Comparison of ENCODE assay signal across 9 cellular contexts in the genomic region with DNA sequence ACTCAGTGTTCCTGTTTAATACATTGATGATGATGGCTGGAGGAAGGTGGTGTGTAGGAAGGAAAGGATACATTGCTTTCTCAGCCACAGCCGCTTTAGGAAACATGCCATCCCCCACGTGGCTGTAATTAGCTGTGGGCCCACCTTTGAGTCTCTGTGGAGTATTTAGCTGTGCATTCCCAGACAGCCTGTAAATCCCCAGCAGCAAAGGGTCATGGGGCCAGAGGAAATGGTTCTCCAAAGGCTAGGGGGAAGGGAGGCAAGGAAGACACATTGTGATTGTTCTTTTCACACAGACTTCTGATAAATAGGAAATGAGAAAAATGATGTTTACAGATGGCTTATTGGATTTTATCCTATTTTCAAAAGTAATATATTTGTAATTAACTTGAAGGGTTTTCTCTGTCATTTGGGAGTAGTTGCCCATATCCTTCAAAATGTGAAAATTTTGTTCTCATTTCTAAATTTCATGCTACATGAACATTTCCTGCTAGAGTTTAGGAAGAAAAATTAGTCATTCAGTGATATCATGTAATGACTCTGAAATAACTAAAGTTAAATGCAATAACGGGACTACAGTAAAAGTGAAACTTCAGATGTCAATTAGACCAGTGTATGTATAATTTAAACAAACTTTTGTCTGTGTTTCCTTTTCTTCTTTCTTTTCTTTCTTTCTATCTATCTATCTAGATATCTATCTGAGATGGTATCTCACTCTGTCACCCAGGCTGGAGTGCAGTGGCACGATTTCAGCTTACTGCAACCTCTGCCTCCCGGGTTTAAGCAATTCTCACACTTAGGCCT. TPM values are rescaled to one million over a fixed set of nuclear protein-coding genes. Genes with fewer than 3 reads are reported as not detected.
A peak's percentile ranks its signal among the peaks of the same experiment; 100 is the strongest.
DNase-seq lines count a peak whose midpoint lies in the region; ATAC-seq and TF ChIP-seq lines count a peak whose summit lies in the region.
"Had no signal": no experiment of that assay in that cellular context is flagged by ENCODE, and none has a peak within 500 bp of the region (broad histone marks: within the 10 kb centered on the region; RNA-seq: fewer than 3 reads in every experiment).

No MANE protein-coding gene starts in this region.

- H3K9me3 ChIP-seq in esophagus squamous epithelium, result no peaks in the 10 kb centered on the region

- no peaks in the 10 kb centered on the region for H3K27me3 ChIP-seq in esophagus squamous epithelium

- intact Hi-C loops in esophagus squamous epithelium (cut with DNase I), result no loop called here

- peak; percentile 66 to 73 for DNase-seq in foreskin fibroblast
- no peak for DNase-seq in esophagus squamous epithelium (lab: John Stamatoyannopoulos, UW)
- no peak for DNase-seq in DMS79 treated with DMSO at 0.1 percent for 48 hours (lab: John Stamatoyannopoulos, UW)
- DNase-seq in HEK293T (ENCODE audit: extremely low spot score), result no peak
- DNase-seq: SHP77 treated with DMSO at 0.1 percent for 48 hours; stimulated activated naive CD4-positive, alpha-beta T cell had no signal

- H3K4me3 Mint-ChIP-seq in T-helper 1 cell treated with Interleukin-12 subunit alpha and Interleukin-12 subunit beta and Interleukin-4 antibody, amounts not matched to agents 30 μg/mL and 1 μg/mL, for 36 hours, result no peak overlapping the region

- no peaks in the 10 kb centered on the region for H3K36me3 ChIP-seq in esophagus squamous epithelium

- peak overlapping the region; percentile 56 for H3K27ac Mint-ChIP-seq in T-helper 1 cell treated with Interleukin-12 subunit alpha and Interleukin-12 subunit beta and Interleukin-4 antibody, amounts not matched to agents 30 μg/mL and 1 μg/mL, for 36 hours

- H3K4me3 ChIP-seq in foreskin fibroblast (ENCODE audit: low read depth in 1 of 2, low read length in 2 of 2) (no peak overlapping the region), skin epidermis (no peak overlapping the region), esophagus squamous epithelium (no peak overlapping the region)

- POLR2A ChIA-PET in HEK293T (lab: Yijun Ruan, JAX), result no interaction called here

- H3K27me3 Mint-ChIP-seq in T-helper 1 cell treated with Interleukin-12 subunit alpha and Interleukin-12 subunit beta and Interleukin-4 antibody, amounts not matched to agents 30 μg/mL and 1 μg/mL, for 36 hours (ENCODE audit: low read depth), result no peaks in the 10 kb centered on the region

- peaks cover 21% of the 10 kb centered on the region for H3K4me1 Mint-ChIP-seq in T-helper 1 cell treated with Interleukin-12 subunit alpha and Interleukin-12 subunit beta and Interleukin-4 antibody, amounts not matched to agents 30 μg/mL and 1 μg/mL, for 36 hours (ENCODE audit: low read depth)

- TF ChIP-seq CTCF in foreskin fibroblast (IDR thresholded peaks at IDR 0.05; ENCODE audit: low read depth, low read length), result no peak
- TF ChIP-seq CTCF in esophagus squamous epithelium (IDR thresholded peaks at IDR 0.05), result no peak

- H3K4me1 ChIP-seq in esophagus squamous epithelium, result no peaks in the 10 kb centered on the region

- 44 to 56% methylated on average over 5 of the region's 5 CpGs for WGBS in esophagus squamous epithelium, 2 donors

- peak; percentile 68 for ATAC-seq in GM21723 (IDR thresholded peaks at IDR 0.05; ENCODE audit: unreplicated experiment)

- H3K27ac ChIP-seq in skin epidermis, result peak overlapping the region in 14 of 21 experiments; percentile 0 to 77 (median 59)
- peak overlapping the region in 2 of 4 donors; percentile 13 to 53 for H3K27ac ChIP-seq in esophagus squamous epithelium

- no peaks in the 10 kb centered on the region for H3K9me3 Mint-ChIP-seq in T-helper 1 cell treated with Interleukin-12 subunit alpha and Interleukin-12 subunit beta and Interleukin-4 antibody, amounts not matched to agents 30 μg/mL and 1 μg/mL, for 36 hours

- CTCF ChIA-PET in HEK293T (lab: Yijun Ruan, JAX), result no interaction called here

- peaks cover 46% of the 10 kb centered on the region for H3K36me3 Mint-ChIP-seq in T-helper 1 cell treated with Interleukin-12 subunit alpha and Interleukin-12 subunit beta and Interleukin-4 antibody, amounts not matched to agents 30 μg/mL and 1 μg/mL, for 36 hours (ENCODE audit: low read depth)

- no peak for TF ChIP-seq POLR2A in esophagus squamous epithelium (IDR thresholded peaks at IDR 0.05)

TF ChIP-seq in HEK293T, 16 proteins besides CTCF, POLR2A, EP300 and RAD21:
- TF ChIP-seq FOXM1 (IDR thresholded peaks at IDR 0.05; ENCODE audit: borderline replicate concordance) (no peak), TARDBP (IDR thresholded peaks at IDR 0.05) (no peak), FOXA1 (IDR thresholded peaks at IDR 0.05) (no peak), LEF1 (IDR thresholded peaks at IDR 0.05; ENCODE audit: borderline replicate concordance) (no peak), ZNF384 (IDR thresholded peaks at IDR 0.05) (no peak), SP1 (IDR thresholded peaks at IDR 0.05) (no peak), ARNT (IDR thresholded peaks at IDR 0.05) (no peak), BHLHE40 (IDR thresholded peaks at IDR 0.05; ENCODE audit: borderline replicate concordance) (no peak)

RNA-seq across cellular contexts. Expression of a gene that starts 24.3 kb away (rescaled TPM):
- 10 to 100 TPM in 1 of 4 donors, 1 to 10 TPM in 2, under 1 TPM in 1; 0.38 to 13.0 (median 4.9) TPM for total RNA-seq in esophagus squamous epithelium

Comparison
In these comparisons a context has a peak if more than half of its experiments do, and no peak if none do; other contexts are left out.
1. DNase-seq: peak in foreskin fibroblast (2 of 2); none in esophagus squamous epithelium (single experiment), DMS79 treated with DMSO at 0.1 percent for 48 hours (single experiment) and HEK293T (single experiment).